ENCODE assay signal across 10 cellular contexts in the genomic region with DNA sequence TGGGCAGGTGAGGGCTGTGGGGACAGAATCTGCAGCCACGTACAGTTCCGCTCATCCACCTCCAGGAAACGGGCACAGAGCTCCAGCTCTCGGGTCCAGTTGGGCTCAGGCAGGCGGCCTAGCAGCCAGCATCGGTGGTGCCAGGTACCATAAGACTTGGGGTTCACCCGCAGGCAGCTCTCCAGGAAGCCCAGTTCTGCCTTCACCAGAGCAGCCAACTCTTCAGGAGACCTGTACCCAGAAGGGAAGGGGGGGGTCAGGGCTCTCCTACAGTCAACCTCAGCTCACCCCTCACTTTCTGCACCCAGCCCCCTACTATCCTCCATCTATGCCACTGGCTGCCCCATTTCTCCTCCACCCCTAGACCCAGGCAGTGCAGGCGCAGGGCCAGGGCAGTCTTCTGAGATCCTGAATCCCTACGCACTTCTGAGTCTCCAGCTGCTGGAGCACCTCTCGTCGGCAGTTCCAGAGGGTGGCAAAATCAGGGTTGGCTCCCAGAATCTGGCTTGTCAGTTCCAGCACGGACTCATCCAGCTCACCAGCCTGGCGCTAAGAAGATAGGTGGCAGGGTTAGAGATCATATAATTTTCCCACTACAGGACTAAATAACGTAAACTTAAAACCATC. TPM values are rescaled to one million over a fixed set of nuclear protein-coding genes. Genes with fewer than 3 reads are reported as not detected.
DNase-seq lines count a peak whose midpoint lies in the region; ATAC-seq and TF ChIP-seq lines count a peak whose summit lies in the region.
"Had no signal": no experiment of that assay in that cellular context is flagged by ENCODE, and none has a peak within 500 bp of the region (broad histone marks: within the 10 kb centered on the region; RNA-seq: fewer than 3 reads in every experiment).

No MANE protein-coding gene starts in this region.

- no peaks in the 10 kb centered on the region for H3K9me3 Mint-ChIP-seq in activated naive CD4-positive, alpha-beta T cell treated with anti-CD3 and anti-CD28 coated beads for 36 hours
- H3K9me3 Mint-ChIP-seq in WTC11 = no peaks in the 10 kb centered on the region
- H3K9me3 Mint-ChIP-seq in immature natural killer cell = no peaks in the 10 kb centered on the region
- H3K9me3 Mint-ChIP-seq in stimulated activated memory B cell treated with anti-CD40 and anti-IgM and Interleukin-4, amounts not matched to agents 10 μg/mL and 1 μg/mL and 100 μg/mL, for 72 hours = no peaks in the 10 kb centered on the region

- H3K4me1 Mint-ChIP-seq in activated naive CD4-positive, alpha-beta T cell treated with anti-CD3 and anti-CD28 coated beads for 36 hours (ENCODE audit: low read depth) = peaks cover 36% of the 10 kb centered on the region
- H3K4me1 Mint-ChIP-seq in WTC11 (peaks cover 16% of the 10 kb centered on the region), immature natural killer cell (peaks cover 32 to 34% of the 10 kb centered on the region in 2 donors)
- H3K4me1 Mint-ChIP-seq in stimulated activated memory B cell treated with anti-CD40 and anti-IgM and Interleukin-4, amounts not matched to agents 10 μg/mL and 1 μg/mL and 100 μg/mL, for 72 hours = peaks cover 43% of the 10 kb centered on the region

- peaks cover 18% of the 10 kb centered on the region for H3K36me3 Mint-ChIP-seq in activated naive CD4-positive, alpha-beta T cell treated with anti-CD3 and anti-CD28 coated beads for 36 hours (ENCODE audit: low read depth)
- H3K36me3 Mint-ChIP-seq in WTC11 (peaks cover 4% of the 10 kb centered on the region; the same call in 1 of the 2 replicates), immature natural killer cell (peaks cover 11 to 22% (median 17%) of the 10 kb centered on the region in 3 donors)
- H3K36me3 Mint-ChIP-seq in stimulated activated memory B cell treated with anti-CD40 and anti-IgM and Interleukin-4, amounts not matched to agents 10 μg/mL and 1 μg/mL and 100 μg/mL, for 72 hours = peaks cover 21% of the 10 kb centered on the region

- POLR2A ChIA-PET in WTC11 (lab: Charles Lee) = interaction anchor here (0.5 to 1.5 kb wide), 4 partner anchors 28 to 41 kb away, joined by 3 to 20 read pairs (median 3); a partner anchor contains a TSS

- TF ChIP-seq CTCF in WTC11 (IDR thresholded peaks at IDR 0.05) = no peak

- CTCF ChIA-PET in activated naive CD4-positive, alpha-beta T cell treated with anti-CD3 and anti-CD28 coated beads for 36 hours (lab: Charles Lee) = interaction anchor here (1.3 to 4.5 kb wide), 11 partner anchors 8 to 42 kb away, joined by 3 to 43 read pairs (median 8); a partner anchor contains a TSS
- CTCF ChIA-PET in WTC11 (lab: Charles Lee) = interaction anchor here (1.2 to 5.8 kb wide), 9 partner anchors 14 to 124 kb away, joined by 4 to 77 read pairs (median 9); a partner anchor contains a TSS

- DNase-seq in activated naive CD4-positive, alpha-beta T cell treated with anti-CD3 and anti-CD28 coated beads for 36 hours = no peak
- no peak for DNase-seq in activated naive CD4-positive, alpha-beta T cell treated with Interleukin-2 at 50 U/mL for 16 hours
- DNase-seq in WTC11 (ENCODE audit: low spot score) (no peak), immature natural killer cell (no peak), GM19238 (ENCODE audit: insufficient read length, low spot score) (no peak), HK-2 (ENCODE audit: unreplicated experiment) (no peak), NCI-H748 (lab: John Stamatoyannopoulos, UW; ENCODE audit: unreplicated experiment) (no peak)
- DNase-seq: DMS79 treated with DMSO at 0.1 percent for 48 hours, NCI-H1092 treated with DMSO at 0.1 percent for 48 hours had no signal

- peak overlapping the region; percentile 78 for H3K4me3 Mint-ChIP-seq in activated naive CD4-positive, alpha-beta T cell treated with anti-CD3 and anti-CD28 coated beads for 36 hours
- H3K4me3 Mint-ChIP-seq in WTC11 = peak overlapping the region; percentile 72; the same call in 1 of the 2 replicates
- H3K4me3 Mint-ChIP-seq in immature natural killer cell = peak overlapping the region; percentile 77 to 94 (median 91)
- peak overlapping the region; percentile 97 for H3K4me3 Mint-ChIP-seq in stimulated activated memory B cell treated with anti-CD40 and anti-IgM and Interleukin-4, amounts not matched to agents 10 μg/mL and 1 μg/mL and 100 μg/mL, for 72 hours

- no peak for ATAC-seq in WTC11
- ATAC-seq in stimulated activated memory B cell treated with anti-CD40 and anti-IgM and Interleukin-4, amounts not matched to agents 10 μg/mL and 1 μg/mL and 100 μg/mL, for 72 hours = no peak

- no peak overlapping the region for H3K27ac Mint-ChIP-seq in activated naive CD4-positive, alpha-beta T cell treated with anti-CD3 and anti-CD28 coated beads for 36 hours
- H3K27ac Mint-ChIP-seq in WTC11 (no peak overlapping the region), immature natural killer cell (peak overlapping the region; percentile 96 to 99 (median 98))
- no peak overlapping the region for H3K27ac Mint-ChIP-seq in stimulated activated memory B cell treated with anti-CD40 and anti-IgM and Interleukin-4, amounts not matched to agents 10 μg/mL and 1 μg/mL and 100 μg/mL, for 72 hours

- H3K27me3 Mint-ChIP-seq in activated naive CD4-positive, alpha-beta T cell treated with anti-CD3 and anti-CD28 coated beads for 36 hours (ENCODE audit: low read depth) = no peaks in the 10 kb centered on the region
- H3K27me3 Mint-ChIP-seq in WTC11 (ENCODE audit: low read depth) (no peaks in the 10 kb centered on the region), immature natural killer cell (ENCODE audit: low read depth in 3 of 3) (peaks cover 9 to 13% (median 12%) of the 10 kb centered on the region in 3 donors)
- H3K27me3 Mint-ChIP-seq in stimulated activated memory B cell treated with anti-CD40 and anti-IgM and Interleukin-4, amounts not matched to agents 10 μg/mL and 1 μg/mL and 100 μg/mL, for 72 hours = no peaks in the 10 kb centered on the region

- intact Hi-C loops in activated naive CD4-positive, alpha-beta T cell treated with anti-CD3 and anti-CD28 coated beads for 36 hours (cut with micrococcal nuclease) = loop anchor here (5.0 to 10.0 kb wide), 2 partner anchors 402 to 715 kb away; a partner anchor contains a TSS

TF ChIP-seq in WTC11, 78 proteins besides CTCF, POLR2A, EP300 and RAD21 (continues in another document):
- TF ChIP-seq, protein P1, sequence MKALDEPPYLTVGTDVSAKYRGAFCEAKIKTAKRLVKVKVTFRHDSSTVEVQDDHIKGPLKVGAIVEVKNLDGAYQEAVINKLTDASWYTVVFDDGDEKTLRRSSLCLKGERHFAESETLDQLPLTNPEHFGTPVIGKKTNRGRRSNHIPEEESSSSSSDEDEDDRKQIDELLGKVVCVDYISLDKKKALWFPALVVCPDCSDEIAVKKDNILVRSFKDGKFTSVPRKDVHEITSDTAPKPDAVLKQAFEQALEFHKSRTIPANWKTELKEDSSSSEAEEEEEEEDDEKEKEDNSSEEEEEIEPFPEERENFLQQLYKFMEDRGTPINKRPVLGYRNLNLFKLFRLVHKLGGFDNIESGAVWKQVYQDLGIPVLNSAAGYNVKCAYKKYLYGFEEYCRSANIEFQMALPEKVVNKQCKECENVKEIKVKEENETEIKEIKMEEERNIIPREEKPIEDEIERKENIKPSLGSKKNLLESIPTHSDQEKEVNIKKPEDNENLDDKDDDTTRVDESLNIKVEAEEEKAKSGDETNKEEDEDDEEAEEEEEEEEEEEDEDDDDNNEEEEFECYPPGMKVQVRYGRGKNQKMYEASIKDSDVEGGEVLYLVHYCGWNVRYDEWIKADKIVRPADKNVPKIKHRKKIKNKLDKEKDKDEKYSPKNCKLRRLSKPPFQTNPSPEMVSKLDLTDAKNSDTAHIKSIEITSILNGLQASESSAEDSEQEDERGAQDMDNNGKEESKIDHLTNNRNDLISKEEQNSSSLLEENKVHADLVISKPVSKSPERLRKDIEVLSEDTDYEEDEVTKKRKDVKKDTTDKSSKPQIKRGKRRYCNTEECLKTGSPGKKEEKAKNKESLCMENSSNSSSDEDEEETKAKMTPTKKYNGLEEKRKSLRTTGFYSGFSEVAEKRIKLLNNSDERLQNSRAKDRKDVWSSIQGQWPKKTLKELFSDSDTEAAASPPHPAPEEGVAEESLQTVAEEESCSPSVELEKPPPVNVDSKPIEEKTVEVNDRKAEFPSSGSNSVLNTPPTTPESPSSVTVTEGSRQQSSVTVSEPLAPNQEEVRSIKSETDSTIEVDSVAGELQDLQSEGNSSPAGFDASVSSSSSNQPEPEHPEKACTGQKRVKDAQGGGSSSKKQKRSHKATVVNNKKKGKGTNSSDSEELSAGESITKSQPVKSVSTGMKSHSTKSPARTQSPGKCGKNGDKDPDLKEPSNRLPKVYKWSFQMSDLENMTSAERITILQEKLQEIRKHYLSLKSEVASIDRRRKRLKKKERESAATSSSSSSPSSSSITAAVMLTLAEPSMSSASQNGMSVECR (CRISPR knock-in tag; IDR thresholded peaks at IDR 0.05; ENCODE audit: borderline replicate concordance) = no peak
- no peak for TF ChIP-seq RORB (CRISPR knock-in tag; IDR thresholded peaks at IDR 0.05)

RNA-seq across cellular contexts. Expression of a gene that starts 1.4 kb away (rescaled TPM):
- 10 to 100 TPM; 74.9 to 76.2 TPM for total RNA-seq in activated naive CD4-positive, alpha-beta T cell treated with anti-CD3 and anti-CD28 coated beads for 36 hours
- 22.3 to 28.1 TPM (median 27.1 TPM) in 3 replicates for total RNA-seq in WTC11 (2021)
- 10 to 100 TPM; 23.3 to 52.0 (median 38.6) TPM for polyA plus RNA-seq in immature natural killer cell

RNA-seq across cellular contexts. Expression of a gene that starts 7.0 kb away (rescaled TPM):
- 10 to 100 TPM; 13.5 to 13.8 TPM for total RNA-seq in activated naive CD4-positive, alpha-beta T cell treated with anti-CD3 and anti-CD28 coated beads for 36 hours
- total RNA-seq in WTC11 (2021) = 2.5 to 5.2 TPM (median 4.4 TPM) in 3 replicates
- under 1 TPM in 1 of 3 donors, not detected in 2; 0.41 TPM for polyA plus RNA-seq in immature natural killer cell

RNA-seq across cellular contexts. Expression of a gene that starts 27.6 kb away (rescaled TPM):
- 100 to 1,000 TPM; 117 to 128 TPM for total RNA-seq in activated naive CD4-positive, alpha-beta T cell treated with anti-CD3 and anti-CD28 coated beads for 36 hours
- 32.2 to 39.8 TPM (median 35.7 TPM) in 3 replicates for total RNA-seq in WTC11 (2021)
- 100 to 1,000 TPM; 248 to 289 (median 249) TPM for polyA plus RNA-seq in immature natural killer cell

RNA-seq across cellular contexts. Expression of a gene that starts 29.6 kb away (rescaled TPM):
- 10 to 100 TPM; 11.8 to 13.8 TPM for total RNA-seq in activated naive CD4-positive, alpha-beta T cell treated with anti-CD3 and anti-CD28 coated beads for 36 hours
- total RNA-seq in WTC11 (2021) = 13.9 to 16.7 TPM (median 15.4 TPM) in 3 replicates
- 10 to 100 TPM; 31.4 to 35.9 (median 31.7) TPM for polyA plus RNA-seq in immature natural killer cell

RNA-seq across cellular contexts. Expression of a gene that starts 29.6 kb away (rescaled TPM):
- 10 to 100 TPM; 24.8 to 26.4 TPM for total RNA-seq in activated naive CD4-positive, alpha-beta T cell treated with anti-CD3 and anti-CD28 coated beads for 36 hours
- total RNA-seq in WTC11 (2021) = 34.3 to 44.4 TPM (median 35.0 TPM) in 3 replicates
- 1 to 10 TPM in 2 of 3 donors, not detected in 1; 1.4 to 2.4 TPM for polyA plus RNA-seq in immature natural killer cell

Comparison
In these comparisons a context has a peak if more than half of its experiments do, and no peak if none do; other contexts are left out.
1. H3K27ac Mint-ChIP-seq: peak in immature natural killer cell (6 of 6); none in activated naive CD4-positive, alpha-beta T cell treated with anti-CD3 and anti-CD28 coated beads for 36 hours (single experiment), WTC11 (single experiment) and stimulated activated memory B cell treated with anti-CD40 and anti-IgM and Interleukin-4, amounts not matched to agents 10 μg/mL and 1 μg/mL and 100 μg/mL, for 72 hours (single experiment).
2. Peak in every context shown above with its lines, with median percentiles within 50 percentile points of each other: H3K4me3 Mint-ChIP-seq.